8 cellular contexts compared by ENCODE assay signal in the genomic region with DNA sequence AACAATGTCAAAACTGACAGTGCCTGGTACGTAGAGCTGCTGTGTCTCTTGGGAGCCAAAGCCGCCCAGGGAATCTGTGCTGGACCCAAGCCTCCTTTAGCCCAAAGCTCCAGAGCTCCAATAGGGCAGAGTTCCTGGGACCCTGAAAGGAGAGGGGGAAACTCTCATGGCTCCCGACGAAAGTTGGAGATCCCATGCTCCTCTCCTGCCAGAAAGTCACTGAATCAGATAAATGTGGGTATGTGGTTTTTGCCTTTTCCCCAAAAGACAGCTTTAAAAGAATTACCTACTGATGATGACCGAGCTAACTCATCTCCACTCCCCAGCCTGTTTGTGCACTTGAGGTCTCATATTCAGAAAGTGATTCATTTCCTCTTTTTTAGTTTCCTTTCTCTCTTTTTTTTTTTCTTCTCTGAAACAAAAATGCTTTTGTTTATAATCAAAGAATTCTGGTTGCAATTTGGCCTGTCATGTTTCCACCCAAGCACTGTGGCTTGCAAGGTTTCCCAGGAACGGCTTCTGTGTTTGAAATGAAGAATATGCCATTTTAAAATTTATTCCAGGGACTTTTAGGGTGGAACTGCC. TPM values are rescaled to one million over a fixed set of nuclear protein-coding genes. Genes with fewer than 3 reads are reported as not detected.
DNase-seq lines count a peak whose midpoint lies in the region; ATAC-seq and TF ChIP-seq lines count a peak whose summit lies in the region.

No MANE protein-coding gene starts in this region.

- peak overlapping the region; percentile 27 for H2AFZ ChIP-seq in ACC112 (ENCODE audit: low read length, unreplicated experiment)

- TF ChIP-seq POLR2A in suprapubic skin (IDR thresholded peaks at IDR 0.05) = no peak

- no peaks in the 10 kb centered on the region for H3K79me2 ChIP-seq in ACC112 (ENCODE audit: control insufficient read depth, insufficient read depth, low read length, unreplicated experiment)

- DNase-seq in RWPE2 (ENCODE audit: low spot score) = no peak
- DNase-seq in epithelial cell of prostate (ENCODE audit: low read depth, low spot score) = peak; percentile 40
- DNase-seq in HuH-7.5 (ENCODE audit: low spot score) = no peak
- DNase-seq in suprapubic skin (ENCODE audit: low spot score in 2 of 2) = no peak
- DNase-seq in 8988T = no peak

- 32% methylated on average over 6 of the region's 6 CpGs for WGBS in suprapubic skin

- no peak for TF ChIP-seq EP300 in suprapubic skin (IDR thresholded peaks at IDR 0.05)

- ATAC-seq in GM18867 (IDR thresholded peaks at IDR 0.05; ENCODE audit: unreplicated experiment) (peak; percentile 92), HG03039 (IDR thresholded peaks at IDR 0.05; ENCODE audit: unreplicated experiment) (peak; percentile 79), RWPE2 (ENCODE audit: low read depth) (peak; percentile 85)

- H3K4me3 ChIP-seq in ACC112 (ENCODE audit: low read depth, low read length) (peak overlapping the region; percentile 55), RWPE2 (ENCODE audit: severe bottlenecking) (no peak overlapping the region), suprapubic skin (no peak overlapping the region)

- H3K27ac ChIP-seq in ACC112 (ENCODE audit: low read depth, low read length) = peak overlapping the region; percentile 95
- H3K27ac ChIP-seq in RWPE2 (ENCODE audit: poor library complexity, severe bottlenecking) = peak overlapping the region; percentile 82
- H3K27ac ChIP-seq in epithelial cell of prostate = peak overlapping the region; percentile 91
- no peak overlapping the region for H3K27ac ChIP-seq in suprapubic skin

- H3K4me1 ChIP-seq in ACC112 (ENCODE audit: control insufficient read depth, insufficient read depth, low read length, unreplicated experiment) = peaks cover 40% of the 10 kb centered on the region
- H3K4me1 ChIP-seq in RWPE2 (ENCODE audit: insufficient read depth, poor library complexity, severe bottlenecking) = peaks cover 23% of the 10 kb centered on the region
- H3K4me1 ChIP-seq in suprapubic skin = peaks cover 26% of the 10 kb centered on the region

- no peaks in the 10 kb centered on the region for H3K27me3 ChIP-seq in ACC112 (ENCODE audit: insufficient read depth, low read length)
- no peaks in the 10 kb centered on the region for H3K27me3 ChIP-seq in RWPE2 (ENCODE audit: insufficient read depth, poor library complexity, severe bottlenecking)
- H3K27me3 ChIP-seq in suprapubic skin = no peaks in the 10 kb centered on the region

- TF ChIP-seq CTCF in RWPE2 (IDR thresholded peaks at IDR 0.05; ENCODE audit: poor library complexity, severe bottlenecking) (no peak), suprapubic skin (IDR thresholded peaks at IDR 0.05) (no peak)

- no peaks in the 10 kb centered on the region for H3K9me3 ChIP-seq in RWPE2 (ENCODE audit: severe bottlenecking)
- no peaks in the 10 kb centered on the region for H3K9me3 ChIP-seq in suprapubic skin

- H3K36me3 ChIP-seq in ACC112 (ENCODE audit: insufficient read depth, low read length) = no peaks in the 10 kb centered on the region
- no peaks in the 10 kb centered on the region for H3K36me3 ChIP-seq in RWPE2 (ENCODE audit: low read depth)
- no peaks in the 10 kb centered on the region for H3K36me3 ChIP-seq in suprapubic skin

RNA-seq across cellular contexts. Expression of a gene that starts 14.1 kb away (rescaled TPM):
- 10 to 100 TPM; 18.5 to 27.3 (median 23.8) TPM for total RNA-seq in suprapubic skin
